1 cellular context compared by ENCODE assay signal in genomic region chr3:161221881-161222600, GRCh38.
TF ChIP-seq lines count a peak whose summit lies in the region.

No MANE protein-coding gene starts in this region.

TF ChIP-seq in SK-N-SH treated with all-trans-retinoic acid at 6 μM for 48 hours, 23 proteins besides CTCF, POLR2A, EP300 and RAD21 (continued from another document):
- TF ChIP-seq POU6F1 (CRISPR knock-in tag; IDR thresholded peaks at IDR 0.05; ENCODE audit: borderline replicate concordance, low read depth) (no peak), ZNF565 (CRISPR knock-in tag; conservative IDR thresholded peaks at IDR 0.05; ENCODE audit: low read depth) (no peak), CSRNP3 (CRISPR knock-in tag; IDR thresholded peaks at IDR 0.05) (no peak), SNAI2 (CRISPR knock-in tag; IDR thresholded peaks at IDR 0.05) (no peak), BACH2 (CRISPR knock-in tag; IDR thresholded peaks at IDR 0.05; ENCODE audit: borderline replicate concordance) (no peak), ISL1 (CRISPR knock-in tag; IDR thresholded peaks at IDR 0.05) (no peak), ZC3H10 (CRISPR knock-in tag; IDR thresholded peaks at IDR 0.05) (no peak), ZFP3 (CRISPR knock-in tag; IDR thresholded peaks at IDR 0.05) (no peak), TCF4 (CRISPR knock-in tag; IDR thresholded peaks at IDR 0.05; ENCODE audit: borderline replicate concordance) (no peak), TSHZ2 (CRISPR knock-in tag; IDR thresholded peaks at IDR 0.05) (no peak), CSDC2 (CRISPR knock-in tag; IDR thresholded peaks at IDR 0.05) (no peak), ARNTL (CRISPR knock-in tag; IDR thresholded peaks at IDR 0.05; ENCODE audit: borderline replicate concordance, low read depth) (no peak)
